In genomic region chr2:39514825-39515224, GRCh38 we compare ENCODE assay signal across 1 cellular context.
TF ChIP-seq lines count a peak whose summit lies in the region.

No MANE protein-coding gene starts in this region.

TF ChIP-seq in HepG2, 621 proteins besides CTCF, POLR2A, EP300 and RAD21 (continued from another document):
- TF ChIP-seq TIGD3 (CRISPR knock-in tag; IDR thresholded peaks at IDR 0.05; ENCODE audit: borderline replicate concordance) (peak; percentile 55; the same call in 1 of the 2 replicates), FOXA1 (IDR thresholded peaks at IDR 0.05) (no peak), FOXA1 (CRISPR knock-in tag; IDR thresholded peaks at IDR 0.05) (no peak), SMARCC2 (IDR thresholded peaks at IDR 0.05) (0 out of 2 replicates have a peak, but pooled peaks have one; percentile 30), ETV5 (CRISPR knock-in tag; IDR thresholded peaks at IDR 0.05; ENCODE audit: borderline replicate concordance) (no peak), KLF6 (CRISPR knock-in tag; IDR thresholded peaks at IDR 0.05) (0 out of 2 replicates have a peak, but pooled peaks have one; percentile 1), ZBTB44 (CRISPR knock-in tag; IDR thresholded peaks at IDR 0.05) (no peak), NAIF1 (CRISPR knock-in tag; IDR thresholded peaks at IDR 0.05; ENCODE audit: borderline replicate concordance) (0 out of 2 replicates have a peak, but pooled peaks have one; percentile 14), IKZF5 (CRISPR knock-in tag; IDR thresholded peaks at IDR 0.05) (peak; percentile 9; the same call in 1 of the 2 replicates), AHR (CRISPR knock-in tag; IDR thresholded peaks at IDR 0.05) (0 out of 2 replicates have a peak, but pooled peaks have one; percentile 14), ELF4 (CRISPR knock-in tag; IDR thresholded peaks at IDR 0.05; ENCODE audit: borderline replicate concordance) (0 out of 2 replicates have a peak, but pooled peaks have one; percentile 13), ZNF761 (CRISPR knock-in tag; conservative IDR thresholded peaks at IDR 0.05) (peak; percentile 4; the same call in 1 of the 2 replicates), ZNF501 (CRISPR knock-in tag; IDR thresholded peaks at IDR 0.05) (0 out of 2 replicates have a peak, but pooled peaks have one; percentile 3), ZNF441 (CRISPR knock-in tag; IDR thresholded peaks at IDR 0.05; ENCODE audit: borderline replicate concordance) (0 out of 2 replicates have a peak, but pooled peaks have one; percentile 30)
